Comparison of ENCODE assay signal across 9 cellular contexts in the genomic region with DNA sequence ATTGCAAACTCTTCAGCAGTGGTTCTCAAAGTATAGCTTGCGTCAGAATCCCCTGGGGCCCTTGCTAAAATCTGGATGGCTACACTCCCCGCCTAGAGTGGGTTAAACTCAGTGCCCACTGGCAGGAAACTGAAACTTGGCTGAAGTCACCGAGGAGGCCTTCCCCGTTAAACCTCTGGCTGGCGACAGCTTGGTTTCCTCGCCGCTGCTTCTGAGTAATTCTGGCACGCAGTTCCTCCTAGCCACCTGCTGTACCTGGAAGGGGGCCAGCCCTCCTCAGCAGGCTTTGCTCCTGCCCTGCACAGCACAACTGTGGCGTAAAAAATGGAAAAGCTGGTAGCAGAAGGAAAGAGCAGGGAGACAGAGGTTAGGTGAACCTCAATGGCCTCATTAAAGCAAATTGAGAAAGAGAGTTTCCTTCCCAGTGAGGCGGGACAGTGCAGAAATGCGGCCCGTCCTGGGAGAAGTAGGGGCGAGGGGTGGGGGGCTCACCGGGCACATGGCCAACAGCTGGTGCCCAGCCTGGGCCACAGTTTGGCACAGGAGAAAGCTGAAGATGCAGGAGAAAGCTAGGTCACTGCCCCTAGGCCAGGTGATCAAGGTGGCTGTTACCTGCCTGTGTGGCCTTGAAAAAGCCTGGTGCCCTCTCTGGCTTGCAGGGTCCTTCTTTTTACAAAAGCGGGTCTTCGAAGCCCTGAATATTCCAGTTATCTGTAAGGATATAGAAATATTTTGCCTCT. TPM values are rescaled to one million over a fixed set of nuclear protein-coding genes. Genes with fewer than 3 reads are reported as not detected.
DNase-seq lines count a peak whose midpoint lies in the region; ATAC-seq, FAIRE-seq and TF ChIP-seq lines count a peak whose summit lies in the region.
"Had no signal": no experiment of that assay in that cellular context is flagged by ENCODE, and none has a peak within 500 bp of the region (broad histone marks: within the 10 kb centered on the region; RNA-seq: fewer than 3 reads in every experiment).

No MANE protein-coding gene starts in this region.

- H3K9me2 ChIP-seq in SK-N-SH = no peaks in the 10 kb centered on the region

- no peak overlapping the region for H3K9ac ChIP-seq in SK-N-SH
- H3K9ac ChIP-seq in endothelial cell of umbilical vein (replicated peaks; ENCODE audit: extremely low read depth, insufficient read depth, low read length) = no peak overlapping the region

- no peaks in the 10 kb centered on the region for H3K9me3 ChIP-seq in SK-N-SH
- no peaks in the 10 kb centered on the region for H3K9me3 ChIP-seq in endothelial cell of umbilical vein (replicated peaks; ENCODE audit: control insufficient read depth, insufficient read depth, low read length)
- no peaks in the 10 kb centered on the region for H3K9me3 ChIP-seq in aorta (ENCODE audit: control insufficient read depth, low read length)

- POLR2A ChIA-PET in SK-N-SH (lab: Yijun Ruan, JAX) = no interaction called here
- POLR2A ChIA-PET in endothelial cell of umbilical vein (lab: Charles Lee) = no interaction called here

- 62% methylated on average over 15 of the region's 16 CpGs for WGBS in SK-N-SH (ENCODE audit: low lambda C conversion rate)
- 13 to 15% methylated on average over 16 of the region's 16 CpGs for WGBS in aorta, 2 donors

- TF ChIP-seq POLR2A in endothelial cell of umbilical vein (IDR thresholded peaks at IDR 0.05; ENCODE audit: low read depth, low read length) = no peak

- no TSS peak for BruUV-seq in endothelial cell of umbilical vein (replicated peaks; lab: Mats Ljungman, UMichigan)

- DNase-seq in SK-N-SH (no peak), NCI-H1694 (lab: John Stamatoyannopoulos, UW) (peak; percentile 95), endothelial cell of umbilical vein (ENCODE audit: low read depth, low spot score) (peak; percentile 78), non-pigmented ciliary epithelial cell (ENCODE audit: low read depth) (peak; percentile 15), aorta (peak; percentile 86 to 88)
- peak; percentile 52 to 55 for DNase-seq in activated CD4-positive, alpha-beta T cell treated with anti-CD3 and anti-CD28 coated beads, Interleukin-2, amount 50 U/mL, for 4 hours

- H3F3A ChIP-seq in SK-N-SH (replicated peaks; ENCODE audit: insufficient read depth) = no peaks in the 10 kb centered on the region

- H3K27me3 ChIP-seq in SK-N-SH (ENCODE audit: insufficient read depth) (no peaks in the 10 kb centered on the region), endothelial cell of umbilical vein (ENCODE audit: control insufficient read depth in 2 of 2, insufficient read depth in 2 of 2, low read length in 2 of 2) (no peaks in the 10 kb centered on the region), aorta (ENCODE audit: control insufficient read depth in 1 of 2, insufficient read depth in 2 of 2, low read length in 1 of 2) (no peaks in the 10 kb centered on the region)

- H3K4me2 ChIP-seq in SK-N-SH = no peak overlapping the region
- H3K4me2 ChIP-seq in endothelial cell of umbilical vein (ENCODE audit: insufficient read depth, low read length) = peak overlapping the region; percentile 81

- ATAC-seq in SK-N-SH treated with all-trans-retinoic acid at 6 μM for 48 hours (no peak), HG02678 (IDR thresholded peaks at IDR 0.05; ENCODE audit: unreplicated experiment) (peak; percentile 65), aorta (ENCODE audit: low FRiP score) (peak; percentile 36)

- peaks cover 0 to 12% of the 10 kb centered on the region in 2 experiments; a peak in 1 of 4 replicates for H3K4me1 ChIP-seq in SK-N-SH (ENCODE audit: control insufficient read depth in 1 of 2, insufficient read depth in 2 of 2, low read depth in 1 of 2, low read length in 1 of 2)
- peaks cover 15% of the 10 kb centered on the region for H3K4me1 ChIP-seq in endothelial cell of umbilical vein (ENCODE audit: control insufficient read depth, extremely low read depth, insufficient read depth, low read length)
- H3K4me1 ChIP-seq in aorta (ENCODE audit: control insufficient read depth in 1 of 2, insufficient read depth in 2 of 2, low read length in 2 of 2) = no peaks in the 10 kb centered on the region

- no peak for TF ChIP-seq RAD21 in SK-N-SH (IDR thresholded peaks at IDR 0.05; ENCODE audit: low read length)

- intact Hi-C loops in endothelial cell of umbilical vein (cut with micrococcal nuclease) (loop anchor here (5.0 kb wide), 1 partner anchor 618 kb away; no protein-coding TSS in a partner anchor), aorta (cut with DNase I) (no loop called here)

- no peaks in the 10 kb centered on the region for H3K36me3 ChIP-seq in SK-N-SH (replicated peaks in 1 of 2; ENCODE audit: control insufficient read depth in 1 of 2, insufficient read depth in 2 of 2, low read length in 1 of 2)
- no peaks in the 10 kb centered on the region for H3K36me3 ChIP-seq in endothelial cell of umbilical vein (ENCODE audit: control insufficient read depth in 2 of 2, extremely low read depth in 1 of 2, insufficient read depth in 2 of 2, low read length in 2 of 2)
- H3K36me3 ChIP-seq in aorta (ENCODE audit: control insufficient read depth in 1 of 2, insufficient read depth in 2 of 2, low read length in 1 of 2) = no peaks in the 10 kb centered on the region

- no peak for TF ChIP-seq EP300 in SK-N-SH (IDR thresholded peaks at IDR 0.05; ENCODE audit: borderline replicate concordance in 1 of 2, low read depth in 1 of 2, low read length in 1 of 2)

- H3K27ac ChIP-seq in SK-N-SH (ENCODE audit: low read depth in 2 of 2, low read length in 1 of 2) = no peak overlapping the region
- H3K27ac ChIP-seq in endothelial cell of umbilical vein (ENCODE audit: insufficient read depth, low read depth, low read length) = no peak overlapping the region
- no peak overlapping the region for H3K27ac ChIP-seq in aorta (ENCODE audit: low read depth in 1 of 2, low read length in 2 of 2)

- CTCF ChIA-PET in SK-N-SH (lab: Yijun Ruan, JAX) = interaction anchor here (1.9 to 2.8 kb wide), 2 partner anchors 16 to 44 kb away, joined by 4 to 13 read pairs; no protein-coding TSS in a partner anchor
- CTCF ChIA-PET in endothelial cell of umbilical vein (lab: Charles Lee) = interaction anchor here (1.2 to 2.1 kb wide), 2 partner anchors 44 to 171 kb away, joined by 5 to 8 read pairs; no protein-coding TSS in a partner anchor

- no peaks in the 10 kb centered on the region for H3K79me2 ChIP-seq in SK-N-SH (ENCODE audit: insufficient read depth)
- H3K79me2 ChIP-seq in endothelial cell of umbilical vein (ENCODE audit: control insufficient read depth, insufficient read depth, low read length) = no peaks in the 10 kb centered on the region

- H3K4me3 ChIP-seq in SK-N-SH (ENCODE audit: low read depth in 2 of 2, low read length in 1 of 2) (no peak overlapping the region), endothelial cell of umbilical vein (replicated peaks in 1 of 3; ENCODE audit: insufficient read depth in 1 of 3, low read depth in 1 of 3, low read length in 3 of 3) (no peak overlapping the region), aorta (ENCODE audit: low read length in 2 of 2) (no peak overlapping the region)

- TF ChIP-seq CTCF in SK-N-SH (IDR thresholded peaks at IDR 0.05) = no peak
- no peak for TF ChIP-seq CTCF in endothelial cell of umbilical vein (IDR thresholded peaks at IDR 0.05; ENCODE audit: extremely low read depth in 1 of 2, insufficient read depth in 1 of 2, low read depth in 1 of 2, low read length in 2 of 2)

- FAIRE-seq in endothelial cell of umbilical vein (lab: Jason Lieb, UNC) = no peak

- no peak overlapping the region for H2AFZ ChIP-seq in SK-N-SH (ENCODE audit: low read depth)
- H2AFZ ChIP-seq in endothelial cell of umbilical vein (ENCODE audit: low read depth, low read length) = peak overlapping the region; percentile 18

- H4K20me1 ChIP-seq in SK-N-SH (ENCODE audit: insufficient read depth) = no peaks in the 10 kb centered on the region
- no peaks in the 10 kb centered on the region for H4K20me1 ChIP-seq in endothelial cell of umbilical vein (replicated peaks; ENCODE audit: control insufficient read depth, extremely low read depth, insufficient read depth, low read length)

- dilution Hi-C loops in endothelial cell of umbilical vein (cut with MboI; ENCODE audit: extremely low pct_ligation_motif_present, low sequenced_read_pairs) = no loop called here

- no peaks in the 10 kb centered on the region for H3K9me1 ChIP-seq in endothelial cell of umbilical vein (replicated peaks; ENCODE audit: control insufficient read depth, extremely low read depth, insufficient read depth, low read length)

TF ChIP-seq in SK-N-SH, 30 proteins besides CTCF, POLR2A, EP300 and RAD21:
- TF ChIP-seq NFIC (IDR thresholded peaks at IDR 0.05; ENCODE audit: borderline replicate concordance) = 0 out of 2 replicates have a peak, but pooled peaks have one; percentile 11
- no peak for TF ChIP-seq EZH2phosphoT487 (IDR thresholded peaks at IDR 0.05; ENCODE audit: borderline replicate concordance, low read depth)

TF ChIP-seq in SK-N-SH treated with all-trans-retinoic acid at 6 μM for 48 hours, 23 proteins besides CTCF, POLR2A, EP300 and RAD21 (continues in another document):
- TF ChIP-seq ARNTL (CRISPR knock-in tag; IDR thresholded peaks at IDR 0.05; ENCODE audit: borderline replicate concordance, low read depth) (no peak), ZNF565 (CRISPR knock-in tag; conservative IDR thresholded peaks at IDR 0.05; ENCODE audit: low read depth) (no peak), ZFP3 (CRISPR knock-in tag; IDR thresholded peaks at IDR 0.05) (no peak), ESRRG (CRISPR knock-in tag; IDR thresholded peaks at IDR 0.05) (no peak), ZNF70 (CRISPR knock-in tag; IDR thresholded peaks at IDR 0.05) (no peak), ISL1 (CRISPR knock-in tag; IDR thresholded peaks at IDR 0.05) (no peak), GLIS3 (CRISPR knock-in tag; IDR thresholded peaks at IDR 0.05) (no peak)

TF ChIP-seq in endothelial cell of umbilical vein, 7 proteins besides CTCF, POLR2A, EP300 and RAD21 (continues in another document):
- no peak for TF ChIP-seq MAX (IDR thresholded peaks at IDR 0.05; ENCODE audit: insufficient read depth, insufficient read length)
- no peak for TF ChIP-seq EZH2 (IDR thresholded peaks at IDR 0.05; ENCODE audit: borderline replicate concordance, low read depth, low read length, severe bottlenecking)
- TF ChIP-seq GATA2 (IDR thresholded peaks at IDR 0.05; ENCODE audit: insufficient read depth, insufficient read length, low read depth, low read length) = no peak

RNA-seq across cellular contexts. Expression of gene ALOX5, which starts 46.6 kb away (rescaled TPM):
- not detected in 2 replicates for polyA plus RNA-seq in SK-N-SH (2012; rRNA removed)
- polyA plus RNA-seq in SK-N-SH (2012; cell fraction: cytosol; rRNA removed) = not detected in 2 replicates
- not detected in 2 replicates for polyA plus RNA-seq in SK-N-SH (2012; cell fraction: nucleus; rRNA removed)
- total RNA-seq in endothelial cell of umbilical vein = not detected in 2 replicates
- polyA plus RNA-seq in endothelial cell of umbilical vein = 0.04 and 0.08 TPM in 2 replicates
- polyA plus RNA-seq in endothelial cell of umbilical vein (2011; cell fraction: cytosol; rRNA removed) = not detected in 2 replicates
- polyA plus RNA-seq in endothelial cell of umbilical vein (2011; cell fraction: nucleus; rRNA removed) = 0.20 and 0.21 TPM in 2 replicates
- not detected in 2 replicates for polyA plus RNA-seq in endothelial cell of umbilical vein (2012)
- not detected in 2 replicates for polyA minus RNA-seq in endothelial cell of umbilical vein
- polyA minus RNA-seq in endothelial cell of umbilical vein (2011; cell fraction: cytosol; rRNA and poly(A)+ RNA removed) = 1.1 TPM
- not detected in 2 replicates for polyA minus RNA-seq in endothelial cell of umbilical vein (2011; cell fraction: nucleus; rRNA and poly(A)+ RNA removed)
- total RNA-seq in aorta = 10 to 100 TPM; 25.3 to 62.5 TPM
- polyA plus RNA-seq in aorta = 1 to 10 TPM; 3.2 to 6.8 TPM
- polyA plus RNA-seq: neural cell had no signal
